Comparison of ENCODE assay signal across 9 cellular contexts in genomic region chr4:8547108-8547911, GRCh38. TPM values are rescaled to one million over a fixed set of nuclear protein-coding genes. Genes with fewer than 3 reads are reported as not detected.
DNase-seq lines count a peak whose midpoint lies in the region; ATAC-seq, FAIRE-seq and TF ChIP-seq lines count a peak whose summit lies in the region.
"Had no signal": no experiment of that assay in that cellular context is flagged by ENCODE, and none has a peak within 500 bp of the region (broad histone marks: within the 10 kb centered on the region; RNA-seq: fewer than 3 reads in every experiment).

No MANE protein-coding gene starts in this region.

- peak overlapping the region; percentile 91 for H2AFZ ChIP-seq in K562 (ENCODE audit: low read depth, low read length)

- H3K9me3 ChIP-seq in K562 (replicated peaks; ENCODE audit: control insufficient read depth, insufficient read depth, low read depth, low read length): no peaks in the 10 kb centered on the region

- peak; percentile 60 to 77 (median 69) for TF ChIP-seq CTCF in K562 (IDR thresholded peaks at IDR 0.05 in 2 of 3, conservative IDR thresholded peaks at IDR 0.05 in 1 of 3; ENCODE audit: insufficient read depth in 2 of 3, low read depth in 1 of 3, low read length in 3 of 3)

- H3K36me3 ChIP-seq in K562 (ENCODE audit: control insufficient read depth, insufficient read depth, low read length): no peaks in the 10 kb centered on the region

- no peak overlapping the region for H3K4me3 ChIP-seq in K562
- H3K4me3 ChIP-seq: dorsolateral prefrontal cortex had no signal

- no peaks in the 10 kb centered on the region for H4K20me1 ChIP-seq in K562 (replicated peaks; ENCODE audit: control insufficient read depth, insufficient read depth, low read length)

- no peaks in the 10 kb centered on the region for H3K9me1 ChIP-seq in K562 (ENCODE audit: control insufficient read depth, insufficient read depth, low read length)

- no peaks in the 10 kb centered on the region for H3K79me2 ChIP-seq in K562 (ENCODE audit: control insufficient read depth, insufficient read depth, low read length)

- ATAC-seq in K562 (peak; percentile 85), GM19463 (IDR thresholded peaks at IDR 0.05; ENCODE audit: unreplicated experiment) (no peak)

- FAIRE-seq in HTR-8/SVneo (lab: Jason Lieb, UNC): peak; percentile 95
- peak; percentile 95 for FAIRE-seq in K562 (lab: Jason Lieb, UNC)

- no peak for TF ChIP-seq POLR2A in K562 (conservative IDR thresholded peaks at IDR 0.05)

- intact Hi-C loops in K562 (cut with micrococcal nuclease): loop anchor here (1.0 to 2.0 kb wide), 4 partner anchors 47 to 305 kb away; no protein-coding TSS in a partner anchor

- 13% methylated on average over 15 of the region's 16 CpGs for WGBS in K562 (ENCODE audit: insufficient coverage, low coverage, missing lambda C conversion rate)

- H3K9ac ChIP-seq in K562 (ENCODE audit: insufficient read depth in 1 of 2, low read depth in 2 of 2, low read length in 2 of 2): peak overlapping the region; percentile 54 to 68

- peak overlapping the region; percentile 78 for H3K27ac ChIP-seq in K562 (ENCODE audit: extremely low read depth, low read depth, low read length)
- H3K27ac ChIP-seq: dorsolateral prefrontal cortex had no signal

- peak overlapping the region; percentile 74 for H3K4me2 ChIP-seq in K562 (ENCODE audit: insufficient read depth, low read length)

- H3K27me3 ChIP-seq in K562 (ENCODE audit: control insufficient read depth in 2 of 2, insufficient read depth in 2 of 2, low read length in 2 of 2): no peaks in the 10 kb centered on the region
- H3K27me3 ChIP-seq: dorsolateral prefrontal cortex had no signal

- CTCF ChIA-PET in K562 (lab: Yijun Ruan, JAX; ENCODE audit: low intra/inter-chr PET ratio): interaction anchor here (1.6 kb wide), 1 partner anchor 79 kb away, joined by 8 read pairs; no protein-coding TSS in a partner anchor

- in situ Hi-C loops in Caki2 (cut with HindIII; ENCODE audit: low pct_unique_long_range_greater_than_20kb, low sequenced_read_pairs): no loop called here
- in situ Hi-C loops in K562 (cut with MboI): no loop called here

- DNase-seq in Caki2 (ENCODE audit: low read depth) (peak; percentile 26), HTR-8/SVneo (ENCODE audit: insufficient read length, low spot score) (no peak), K562 (ENCODE audit: extremely low read depth in 1 of 4, low spot score in 3 of 4) (peak; percentile 66 to 82 (median 71)), lung microvascular endothelial cell (ENCODE audit: low read depth in 2 of 2) (peak; percentile 46 to 72), DMS79 treated with DMSO at 0.1 percent for 48 hours (lab: John Stamatoyannopoulos, UW) (no peak), HPDE6-E6E7 (ENCODE audit: extremely low spot score) (no peak)
- no peak for DNase-seq in activated CD4-positive, alpha-beta T cell treated with anti-CD3 and anti-CD28 coated beads for 1 hour

- TSS peak; percentile 48 for BruUV-seq in K562 (replicated peaks; lab: Mats Ljungman, UMichigan)

- no peak; the same call in none of the 2 replicates for TF ChIP-seq EP300 in K562 (IDR thresholded peaks at IDR 0.05; ENCODE audit: low read length)

- peaks cover 36 to 39% of the 10 kb centered on the region in 2 experiments for H3K4me1 ChIP-seq in K562 (replicated peaks in 1 of 2; ENCODE audit: control insufficient read depth in 2 of 2, insufficient read depth in 2 of 2, low read length in 2 of 2)

- POLR2A ChIA-PET in K562 (lab: Yijun Ruan, JAX): interaction anchor here (0.6 to 2.1 kb wide), 12 partner anchors 8 to 1392 kb away, joined by 3 to 9 read pairs (median 3); no protein-coding TSS in a partner anchor

- peak; percentile 53 to 85 for TF ChIP-seq RAD21 in K562 (CRISPR knock-in tag; conservative IDR thresholded peaks at IDR 0.05 in 1 of 2, IDR thresholded peaks at IDR 0.05 in 1 of 2)

TF ChIP-seq in K562, 482 proteins besides CTCF, POLR2A, EP300 and RAD21 (continues in another document):
- TF ChIP-seq RNF2 (IDR thresholded peaks at IDR 0.05) (peak; percentile 62; the same call in 1 of the 2 replicates), MTA1 (IDR thresholded peaks at IDR 0.05; ENCODE audit: borderline replicate concordance) (no peak), CGGBP1 (CRISPR knock-in tag; IDR thresholded peaks at IDR 0.05) (no peak), KAT8 (IDR thresholded peaks at IDR 0.05; ENCODE audit: low read depth) (no peak), ZNF584 (CRISPR knock-in tag; IDR thresholded peaks at IDR 0.05; ENCODE audit: low read depth) (peak; percentile 41; the same call in 1 of the 2 replicates), ZBTB7A (IDR thresholded peaks at IDR 0.05; ENCODE audit: borderline replicate concordance, control insufficient read depth, low read depth, low read length) (peak; percentile 46; the same call in 1 of the 2 replicates), NCOA4 (IDR thresholded peaks at IDR 0.05; ENCODE audit: partially characterized antibody) (no peak)
- TF ChIP-seq, protein P1, sequence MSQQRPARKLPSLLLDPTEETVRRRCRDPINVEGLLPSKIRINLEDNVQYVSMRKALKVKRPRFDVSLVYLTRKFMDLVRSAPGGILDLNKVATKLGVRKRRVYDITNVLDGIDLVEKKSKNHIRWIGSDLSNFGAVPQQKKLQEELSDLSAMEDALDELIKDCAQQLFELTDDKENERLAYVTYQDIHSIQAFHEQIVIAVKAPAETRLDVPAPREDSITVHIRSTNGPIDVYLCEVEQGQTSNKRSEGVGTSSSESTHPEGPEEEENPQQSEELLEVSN (IDR thresholded peaks at IDR 0.05; ENCODE audit: borderline replicate concordance in 1 of 2, extremely low read depth in 1 of 2, insufficient read depth in 1 of 2, insufficient read length in 1 of 2, low read depth in 1 of 2, low read length in 1 of 2, poor library complexity in 1 of 2, severe bottlenecking in 1 of 2): no peak

RNA-seq across cellular contexts. Expression of gene GPR78, which starts 32.9 kb away (rescaled TPM):
- not detected in 2 replicates for total RNA-seq in Caki2 (2014; rRNA removed; shearing (Covaris generic); ENCODE audit: low replicate concordance)
- 4.4 and 8.6 TPM in 2 replicates for total RNA-seq in K562 (2011; cell fraction: chromatin; rRNA removed; ENCODE audit: low replicate concordance)
- total RNA-seq in K562 (2011; cell fraction: nucleolus; rRNA removed): 2.4 and 3.2 TPM in 2 replicates
- total RNA-seq in K562 (2011; cell fraction: nucleoplasm; rRNA removed): 3.6 and 4.8 TPM in 2 replicates
- total RNA-seq in K562 (2014; rRNA removed): 0.04 TPM in 1 of 2 replicates, not detected in the other
- total RNA-seq in K562 (2014; rRNA removed; fragmentation: Illumina TruSeq; extraction: Trizol): not detected in 2 replicates
- 0.07 TPM in 1 of 2 replicates, not detected in the other for total RNA-seq in K562 (2015; rRNA removed; fragmentation: Illumina TruSeq; extraction: Trizol)
- total RNA-seq in K562 (2021): 0.09 and 0.16 TPM in 2 replicates
- 0.13 TPM in 1 of 2 replicates, not detected in the other for polyA plus RNA-seq in K562 (2011; rRNA removed)
- polyA plus RNA-seq in K562 (2011; cell fraction: cytosol; rRNA removed): 0.07 TPM in 1 of 2 replicates, not detected in the other
- 0.20 and 1.3 TPM in 2 replicates for polyA plus RNA-seq in K562 (2011; cell fraction: nucleus; rRNA removed)
- polyA plus RNA-seq in K562 (2012): 0.08 and 0.39 TPM in 2 replicates
- 0.06 TPM in 1 of 2 replicates, not detected in the other for polyA plus RNA-seq in K562 (2014; fragmentation: Illumina TruSeq; extraction: Trizol)
- polyA plus RNA-seq in K562 (2014; fragmentation: Nextera tagmentation; extraction: Ambion mirVana): not detected
- 0.04 and 0.08 TPM in 2 replicates for polyA plus RNA-seq in K562 (2014; rRNA removed)
- 0.21 TPM in 1 of 2 replicates, not detected in the other for polyA minus RNA-seq in K562 (2011; rRNA and poly(A)+ RNA removed)
- not detected in 2 replicates for polyA minus RNA-seq in K562 (2011; cell fraction: cytosol; rRNA and poly(A)+ RNA removed)
- 0.11 and 0.67 TPM in 2 replicates for polyA minus RNA-seq in K562 (2011; cell fraction: nucleus; rRNA and poly(A)+ RNA removed)
- total RNA-seq in lung microvascular endothelial cell: not detected in 2 replicates

RNA-seq across cellular contexts. Expression of gene CPZ, which starts 45.3 kb away (rescaled TPM):
- total RNA-seq in Caki2 (2014; rRNA removed; shearing (Covaris generic); ENCODE audit: low replicate concordance): not detected in 2 replicates
- total RNA-seq in K562 (2011; cell fraction: chromatin; rRNA removed; ENCODE audit: low replicate concordance): 19.3 and 33.1 TPM in 2 replicates
- 12.5 and 16.5 TPM in 2 replicates for total RNA-seq in K562 (2011; cell fraction: nucleolus; rRNA removed)
- total RNA-seq in K562 (2011; cell fraction: nucleoplasm; rRNA removed): 15.9 and 26.4 TPM in 2 replicates
- total RNA-seq in K562 (2014; rRNA removed) (0.41 and 1.1 TPM in 2 replicates), K562 (2014; rRNA removed; fragmentation: Illumina TruSeq; extraction: Trizol) (0.58 and 0.67 TPM in 2 replicates), K562 (2015; rRNA removed; fragmentation: Illumina TruSeq; extraction: Trizol) (2.1 and 2.2 TPM in 2 replicates), K562 (2021) (1.5 and 1.6 TPM in 2 replicates), lung microvascular endothelial cell (not detected in 2 replicates)
- polyA plus RNA-seq in K562 (2011; rRNA removed) (0.60 and 2.0 TPM in 2 replicates), K562 (2014; fragmentation: Illumina TruSeq; extraction: Trizol) (0.68 and 1.4 TPM in 2 replicates), K562 (2014; fragmentation: Nextera tagmentation; extraction: Ambion mirVana) (under 1 TPM in 1 of 2 experiments, not detected in 1; 0.06 TPM), K562 (2014; rRNA removed) (1.1 TPM in 2 replicates)
- 0.38 and 4.3 TPM in 2 replicates for polyA plus RNA-seq in K562 (2011; cell fraction: cytosol; rRNA removed)
- polyA plus RNA-seq in K562 (2011; cell fraction: nucleus; rRNA removed): 1.7 and 13.8 TPM in 2 replicates
- polyA plus RNA-seq in K562 (2012): 4.3 and 41.5 TPM in 2 replicates
- polyA minus RNA-seq in K562 (2011; rRNA and poly(A)+ RNA removed): 1.4 TPM in 1 of 2 replicates, not detected in the other
- polyA minus RNA-seq in K562 (2011; cell fraction: cytosol; rRNA and poly(A)+ RNA removed): 0.86 TPM in 1 of 2 replicates, not detected in the other
- 1.4 and 2.6 TPM in 2 replicates for polyA minus RNA-seq in K562 (2011; cell fraction: nucleus; rRNA and poly(A)+ RNA removed)

Comparison
In these comparisons a context has a peak if more than half of its experiments do, and no peak if none do; other contexts are left out.
1. DNase-seq: peak in Caki2 (single experiment), K562 (4 of 4) and lung microvascular endothelial cell (2 of 2); none in HTR-8/SVneo (single experiment), DMS79 treated with DMSO at 0.1 percent for 48 hours (single experiment), HPDE6-E6E7 (single experiment) and activated CD4-positive, alpha-beta T cell treated with anti-CD3 and anti-CD28 coated beads for 1 hour (single experiment).